In the genomic region with DNA sequence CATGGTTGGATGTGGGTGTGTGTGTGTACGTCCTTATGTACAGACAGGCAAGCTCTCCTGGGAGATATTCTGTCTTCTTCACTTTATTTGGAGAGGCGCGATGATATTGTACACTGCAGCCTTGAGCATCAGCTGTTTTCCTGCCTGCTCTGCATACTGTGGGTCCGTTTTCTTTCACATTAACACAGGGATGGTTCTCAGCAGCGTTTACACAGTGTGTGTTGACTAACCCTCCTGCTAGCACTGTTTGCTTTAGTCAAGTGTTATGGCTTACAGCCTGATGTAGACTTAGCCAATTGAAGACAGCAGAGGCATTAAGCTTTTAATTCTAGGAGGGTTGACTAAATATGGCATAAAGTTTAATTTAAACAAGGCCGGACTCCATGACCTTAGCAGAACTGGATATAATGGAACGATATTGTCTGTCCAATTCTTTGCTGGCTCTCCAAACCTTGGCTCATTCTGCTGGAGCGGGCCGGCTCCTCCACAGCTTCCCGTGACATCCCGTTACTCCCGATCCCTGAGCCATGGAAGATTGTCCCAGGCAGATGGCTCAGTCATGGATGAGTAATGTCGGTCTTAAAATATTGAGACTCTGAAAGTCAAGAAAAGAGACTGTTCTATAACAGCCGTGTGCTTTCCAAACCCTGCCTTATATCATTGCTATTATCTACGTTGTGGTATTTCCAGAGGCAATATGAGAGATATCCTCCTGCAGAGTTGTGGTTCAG, we compare ENCODE assay signal across 12 cellular contexts.
DNase-seq lines count a peak whose midpoint lies in the region; ATAC-seq lines count a peak whose summit lies in the region.
"Had no signal": no experiment of that assay in that cellular context is flagged by ENCODE, and none has a peak within 500 bp of the region (broad histone marks: within the 10 kb centered on the region; RNA-seq: fewer than 3 reads in every experiment).

No MANE protein-coding gene starts in this region.

- no peaks in the 10 kb centered on the region for H3K9me3 ChIP-seq in skeletal muscle satellite cell (replicated peaks; ENCODE audit: low read length)
- H3K9me3 ChIP-seq: body of pancreas, ovary had no signal

- peak overlapping the region; percentile 56 for H3K4me2 ChIP-seq in skeletal muscle satellite cell (ENCODE audit: low read length)

- DNase-seq in HCEC 1CT, result peak; percentile 13
- peak; percentile 92 for DNase-seq in NCI-H345 treated with DMSO at 0.1 percent for 48 hours (lab: John Stamatoyannopoulos, UW; ENCODE audit: unreplicated experiment)
- DNase-seq in fibroblast of gingiva (ENCODE audit: low read depth), result peak; percentile 54
- no peak for DNase-seq in SIG-M5 treated with dmso at 0.1 percent for 504 hours (lab: John Stamatoyannopoulos, UW; ENCODE audit: unreplicated experiment)
- no peak for DNase-seq in pons (ENCODE audit: low spot score)
- no peak for DNase-seq in SW 1271 (lab: John Stamatoyannopoulos, UW)
- DNase-seq: activated CD4-positive, alpha-beta T cell treated with anti-CD3 and anti-CD28 coated beads, Interleukin-2, amount 50 U/mL, for 48 hours; NK-92 treated with Interleukin-12 subunit alpha and Interleukin-12 subunit beta, amount 100 ng/mL, for 24 hours; ovary had no signal

- no peak for ATAC-seq in HG03095 (IDR thresholded peaks at IDR 0.05; ENCODE audit: unreplicated experiment)
- ATAC-seq: body of pancreas had no signal

- no peaks in the 10 kb centered on the region for H3K36me3 ChIP-seq in skeletal muscle satellite cell (ENCODE audit: insufficient read depth, low read length)
- H3K36me3 ChIP-seq: ovary had no signal

- no peaks in the 10 kb centered on the region for H3K27me3 ChIP-seq in skeletal muscle satellite cell (ENCODE audit: control insufficient read depth, insufficient read depth, low read length)
- H3K27me3 ChIP-seq: body of pancreas, ovary had no signal

- peak overlapping the region; percentile 19 for H3K4me3 ChIP-seq in skeletal muscle satellite cell (ENCODE audit: low read length)
- H3K4me3 ChIP-seq: body of pancreas, ovary had no signal

- no peak overlapping the region for H3K9ac ChIP-seq in skeletal muscle satellite cell (ENCODE audit: low read depth, low read length)

- H3K4me1 ChIP-seq in skeletal muscle satellite cell (ENCODE audit: control insufficient read depth, insufficient read depth, low read length), result peaks cover 11% of the 10 kb centered on the region
- H3K4me1 ChIP-seq: body of pancreas had no signal

Comparison
In these comparisons a context has a peak if more than half of its experiments do, and no peak if none do; other contexts are left out.
1. DNase-seq: peak in HCEC 1CT (single experiment), NCI-H345 treated with DMSO at 0.1 percent for 48 hours (single experiment) and fibroblast of gingiva (single experiment); none in SIG-M5 treated with dmso at 0.1 percent for 504 hours (single experiment), pons (single experiment) and SW 1271 (0 of 2).